ENCODE assay signal across 22 cellular contexts in genomic region chr16:659618-660017, GRCh38.
"Had no signal": no experiment of that assay in that cellular context is flagged by ENCODE, and none has a peak within 500 bp of the region (broad histone marks: within the 10 kb centered on the region; RNA-seq: fewer than 3 reads in every experiment).

No MANE protein-coding gene starts in this region.

- H3K27me3 ChIP-seq: left lung, sigmoid colon, tibial nerve, upper lobe of left lung had no signal

- H3K27ac ChIP-seq: thoracic aorta had no signal

- FAIRE-seq: endometrium, frontal cortex, islet of Langerhans, urothelium cell line had no signal

- H3K4me3 ChIP-seq: mucosa of descending colon had no signal

- ATAC-seq: stimulated activated naive CD8-positive, alpha-beta T cell treated with anti-CD3 and anti-CD28 coated beads, Interleukin-15, Interleukin-2, amounts not matched to agents 100 U/mL and 50 U/mL, for 24 hours had no signal

- H3K9me3 ChIP-seq: left lung, mucosa of descending colon, psoas muscle, sigmoid colon, thoracic aorta, tibial nerve, upper lobe of left lung had no signal

- DNase-seq: dermis blood vessel endothelial cell; effector memory CD8-positive, alpha-beta T cell; erythroblast; head of caudate nucleus; left cardiac atrium; left lung; mesenchymal stem cell; naive B cell; posterior cingulate gyrus; psoas muscle; right cardiac atrium; sigmoid colon; stimulated activated CD4-positive, alpha-beta T cell treated with anti-CD3 and anti-CD28 coated beads, Interleukin-4, amount 100 ng/mL, for 4 hours; stimulated activated naive CD8-positive, alpha-beta T cell treated with anti-CD3 and anti-CD28 coated beads, Interleukin-15, Interleukin-2, amounts not matched to agents 100 U/mL and 50 U/mL, for 24 hours; upper lobe of left lung had no signal
